9 cellular contexts compared by ENCODE assay signal in the genomic region with DNA sequence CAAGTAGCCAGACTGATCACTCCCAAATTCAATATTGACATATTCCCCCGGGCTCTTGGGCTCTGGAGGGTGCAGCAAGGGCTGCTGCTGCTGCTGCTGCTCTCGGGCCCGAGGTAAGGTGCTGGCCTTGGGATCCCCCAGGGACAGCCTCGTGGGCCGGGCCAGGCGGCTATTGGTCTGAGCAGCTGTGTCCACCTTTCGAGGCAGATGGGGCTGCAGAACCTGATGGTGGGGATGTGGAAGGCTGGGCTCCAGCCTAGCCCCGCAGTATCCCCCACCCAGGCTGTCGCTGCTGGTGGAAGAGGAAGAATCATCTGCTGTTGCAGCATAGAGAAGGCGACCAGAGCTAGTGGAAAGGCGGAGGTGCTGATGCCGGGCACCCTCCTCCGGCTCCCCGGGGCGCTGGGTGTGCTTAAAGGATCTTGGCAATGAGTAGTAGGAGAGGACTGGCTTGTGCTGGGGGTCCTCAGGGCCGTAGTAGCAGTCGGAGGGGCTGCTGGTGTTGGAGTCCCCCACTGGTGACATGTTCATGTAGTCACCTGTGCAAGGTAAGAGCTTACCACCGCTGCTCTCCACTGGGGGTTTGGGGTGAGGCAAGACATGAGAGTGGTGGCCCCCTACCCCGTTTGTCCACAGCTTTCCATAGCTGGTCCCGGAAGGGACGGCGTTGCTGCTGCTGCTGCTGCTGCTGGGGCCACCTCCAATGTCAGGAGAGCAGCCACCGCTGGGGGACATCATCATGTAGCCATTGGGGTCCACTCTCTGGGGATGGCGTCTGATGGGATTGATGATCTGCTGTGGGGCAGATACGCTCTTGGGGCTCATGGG. TPM values are rescaled to one million over a fixed set of nuclear protein-coding genes. Genes with fewer than 3 reads are reported as not detected.
DNase-seq lines count a peak whose midpoint lies in the region; ATAC-seq and TF ChIP-seq lines count a peak whose summit lies in the region.
"Had no signal": no experiment of that assay in that cellular context is flagged by ENCODE, and none has a peak within 500 bp of the region (broad histone marks: within the 10 kb centered on the region; RNA-seq: fewer than 3 reads in every experiment).

No MANE protein-coding gene starts in this region.

- no peaks in the 10 kb centered on the region for H3K9me3 Mint-ChIP-seq in natural killer cell
- H3K9me3 Mint-ChIP-seq: activated CD4-positive, alpha-beta memory T cell treated with anti-CD3 and anti-CD28 coated beads, Interleukin-2, amount 10 ng/mL, durations not matched to agents 7 days and 5 days had no signal

- H3K27ac ChIP-seq in spleen, result peak overlapping the region in 5 of 8 donors; percentile 26 to 94 (median 61)

- H3K27me3 ChIP-seq in GM06990 (replicated peaks; ENCODE audit: control insufficient read depth, insufficient read depth, low read length) (no peaks in the 10 kb centered on the region), spleen (replicated peaks in 1 of 7) (peaks cover 0 to 49% (median 20%) of the 10 kb centered on the region in 7 donors)

- intact Hi-C loops in spleen (cut with DNase I; ENCODE audit: low total_unique reads), result no loop called here
- intact Hi-C loops in natural killer cell (cut with micrococcal nuclease), result no loop called here

- ATAC-seq in natural killer cell (no peak), GM21737 (IDR thresholded peaks at IDR 0.05; ENCODE audit: unreplicated experiment) (no peak)

- peaks cover 8 to 24% of the 10 kb centered on the region in 2 donors for H3K4me1 Mint-ChIP-seq in natural killer cell

- H3K4me3 ChIP-seq in GM06990 (replicated peaks; ENCODE audit: low read depth, low read length) (no peak overlapping the region), astrocyte of the cerebellum (ENCODE audit: low read depth, low read length) (peak overlapping the region; percentile 88), spleen (peak overlapping the region in 4 of 8 donors; percentile 4 to 86 (median 42))

- no peak overlapping the region for H3K4me3 Mint-ChIP-seq in natural killer cell

- peaks cover 30 to 41% of the 10 kb centered on the region in 2 donors for H3K27me3 Mint-ChIP-seq in natural killer cell (ENCODE audit: low read depth in 2 of 2)
- H3K27me3 Mint-ChIP-seq: activated CD4-positive, alpha-beta memory T cell treated with anti-CD3 and anti-CD28 coated beads, Interleukin-2, amount 10 ng/mL, durations not matched to agents 7 days and 5 days had no signal

- DNase-seq in GM06990 (ENCODE audit: extremely low read depth, insufficient read length), result peak; percentile 9
- no peak for DNase-seq in astrocyte of the cerebellum (ENCODE audit: low read depth)
- DNase-seq in kidney tubule cell (ENCODE audit: low spot score), result peak; percentile 13
- DNase-seq in spleen, result peak; percentile 78
- no peak for DNase-seq in activated gamma-delta T cell (lab: John Stamatoyannopoulos, UW)
- DNase-seq in central memory CD4-positive, alpha-beta T cell, result no peak
- no peak for DNase-seq in natural killer cell

- in situ Hi-C loops in astrocyte of the cerebellum (cut with HindIII; ENCODE audit: low sequenced_read_pairs), result loop anchor here (25.0 kb wide), 3 partner anchors 584 to 1134 kb away; no protein-coding TSS in a partner anchor

- TF ChIP-seq CTCF in GM06990 (IDR thresholded peaks at IDR 0.05; ENCODE audit: insufficient read depth, low read length, poor library complexity, severe bottlenecking), result no peak
- no peak for TF ChIP-seq CTCF in astrocyte of the cerebellum (IDR thresholded peaks at IDR 0.05; ENCODE audit: low read depth, low read length, missing control alignments)
- no peak for TF ChIP-seq CTCF in spleen (IDR thresholded peaks at IDR 0.05 in 8 of 11, conservative IDR thresholded peaks at IDR 0.05 in 3 of 11)
- no peak for TF ChIP-seq CTCF in natural killer cell (IDR thresholded peaks at IDR 0.05)

- WGBS in spleen, 5 donors, result 91 to 98% (median 94%) methylated on average over 16 to 25 of the region's 25 CpGs

- peaks cover 10 to 91% (median 49%) of the 10 kb centered on the region in 6 donors for H3K4me1 ChIP-seq in spleen

- no peak overlapping the region for H3K27ac Mint-ChIP-seq in natural killer cell
- H3K27ac Mint-ChIP-seq: activated CD4-positive, alpha-beta memory T cell treated with anti-CD3 and anti-CD28 coated beads, Interleukin-2, amount 10 ng/mL, durations not matched to agents 7 days and 5 days had no signal

- TF ChIP-seq POLR2A in spleen (IDR thresholded peaks at IDR 0.05), result no peak

- H3K36me3 ChIP-seq in GM06990 (ENCODE audit: control insufficient read depth, insufficient read depth, low read length) (no peaks in the 10 kb centered on the region), spleen (no peaks in the 10 kb centered on the region)

- H3K36me3 Mint-ChIP-seq in natural killer cell, result no peaks in the 10 kb centered on the region

- no peaks in the 10 kb centered on the region for H3K9me3 ChIP-seq in spleen

RNA-seq across cellular contexts. Expression of gene IRS1, which starts 3.4 kb away (rescaled TPM):
- total RNA-seq in spleen, result 10 to 100 TPM in 2 of 7 donors, 1 to 10 TPM in 5; 6.2 to 11.6 (median 9.3) TPM
- 1 to 10 TPM in 2 of 3 donors, under 1 TPM in 1; 0.89 to 1.5 (median 1.2) TPM for polyA plus RNA-seq in spleen
- under 1 TPM; 0.09 to 0.55 (median 0.36) TPM for total RNA-seq in natural killer cell

RNA-seq across cellular contexts. Expression of gene RHBDD1, which starts 39.6 kb away (rescaled TPM):
- 10 to 100 TPM; 27.1 to 67.5 (median 51.2) TPM for total RNA-seq in spleen
- 1 to 10 TPM; 6.1 to 8.0 (median 7.6) TPM for polyA plus RNA-seq in spleen
- 10 to 100 TPM; 33.7 to 49.7 (median 47.7) TPM for total RNA-seq in natural killer cell

Comparison
In these comparisons a context has a peak if more than half of its experiments do, and no peak if none do; other contexts are left out.
1. DNase-seq: peak in GM06990 (single experiment), kidney tubule cell (single experiment) and spleen (single experiment); none in astrocyte of the cerebellum (single experiment), activated gamma-delta T cell (single experiment), central memory CD4-positive, alpha-beta T cell (single experiment) and natural killer cell (single experiment).
2. RNA of gene IRS1, which starts 3.4 kb away (total RNA-seq): 6.2 to 11.6 TPM in spleen; 0.09 to 0.55 TPM in natural killer cell; every median in the first group is over 4 times any median in the second.